ENCODE assay signal across 8 cellular contexts in genomic region chr15:90233701-90234518, GRCh38. TPM values are rescaled to one million over a fixed set of nuclear protein-coding genes. Genes with fewer than 3 reads are reported as not detected.
DNase-seq lines count a peak whose midpoint lies in the region; ATAC-seq and TF ChIP-seq lines count a peak whose summit lies in the region.

TSS of gene CIB1 (minus strand) at chr15:90233941. CDS start at chr15:90233885, 56 bp downstream.
TSS of gene GDPGP1 (plus strand) at chr15:90234209. CDS start at chr15:90240909, 6,700 bp downstream.

- H2AFZ ChIP-seq in neuron (ENCODE audit: low read depth, low read length) = peak within 1 kb of the TSS; percentile 90

- DNase-seq in GM04503 (ENCODE audit: low read depth) = peak; percentile 60
- peak; percentile 70 for DNase-seq in HFF-Myc (ENCODE audit: extremely low read depth, low read depth)
- DNase-seq in MV-4-11 (lab: John Stamatoyannopoulos, UW) = peak; percentile 94
- DNase-seq in SJSA1 (ENCODE audit: low read depth in 1 of 2, low spot score in 2 of 2) = peak; percentile 94 to 97
- peak; percentile 91 to 99 (median 95) for DNase-seq in activated naive CD4-positive, alpha-beta T cell (lab: John Stamatoyannopoulos, UW)
- DNase-seq in foreskin keratinocyte = peak; percentile 80 to 87
- peak; percentile 95 for DNase-seq in stromal cell of bone marrow (ENCODE audit: low read depth)

- ATAC-seq in foreskin keratinocyte = peak; percentile 92

- peaks cover 23% of the 10 kb centered on the region for H3K4me1 ChIP-seq in SJSA1 (replicated peaks)
- H3K4me1 ChIP-seq in foreskin keratinocyte = no peaks in the 10 kb centered on the region
- peaks cover 8% of the 10 kb centered on the region for H3K4me1 ChIP-seq in neuron (ENCODE audit: insufficient read depth, low read length)

- H3K36me3 ChIP-seq in SJSA1 (peaks cover 39% of the 10 kb centered on the region), neuron (ENCODE audit: insufficient read depth, low read length) (peaks cover 23% of the 10 kb centered on the region)

- H3K27me3 ChIP-seq in SJSA1 (replicated peaks) = no peaks in the 10 kb centered on the region
- no peaks in the 10 kb centered on the region for H3K27me3 ChIP-seq in foreskin keratinocyte
- H3K27me3 ChIP-seq in neuron (ENCODE audit: insufficient read depth, low read length) = no peaks in the 10 kb centered on the region

- no peak for TF ChIP-seq CTCF in HFF-Myc (IDR thresholded peaks at IDR 0.05; ENCODE audit: low read depth, low read length, missing control alignments)
- TF ChIP-seq CTCF in foreskin keratinocyte (conservative IDR thresholded peaks at IDR 0.05) = no peak

- H3K27ac ChIP-seq in SJSA1 = peak within 1 kb of the TSS; percentile 59
- H3K27ac ChIP-seq in foreskin keratinocyte = peak within 1 kb of the TSS; percentile 9

- H3K4me3 ChIP-seq in HFF-Myc (replicated peaks; ENCODE audit: low read depth, low read length) (peak within 1 kb of the TSS; percentile 82), SJSA1 (peak within 1 kb of the TSS; percentile 83), neuron (ENCODE audit: low read length) (peak within 1 kb of the TSS; percentile 90)

- H3K9me3 ChIP-seq in SJSA1 (replicated peaks) (no peaks in the 10 kb centered on the region), neuron (ENCODE audit: low read length) (no peaks in the 10 kb centered on the region)

RNA-seq across cellular contexts. Expression of gene CIB1, which starts in this region (rescaled TPM):
- total RNA-seq in SJSA1 (2014; rRNA removed; shearing (Covaris generic)) = 30.1 and 36.8 TPM in 2 replicates
- total RNA-seq in foreskin keratinocyte = 59.7 and 61.2 TPM in 2 replicates
- polyA plus RNA-seq in foreskin keratinocyte = 124 and 151 TPM in 2 replicates

RNA-seq across cellular contexts. Expression of gene GDPGP1, which starts in this region (rescaled TPM):
- total RNA-seq in SJSA1 (2014; rRNA removed; shearing (Covaris generic)) = 2.3 and 4.3 TPM in 2 replicates
- total RNA-seq in foreskin keratinocyte = 1.3 and 2.6 TPM in 2 replicates
- polyA plus RNA-seq in foreskin keratinocyte = 0.60 and 1.1 TPM in 2 replicates

Comparison
In these comparisons a context has a peak if more than half of its experiments do, and no peak if none do; other contexts are left out.
1. Peak in every context shown above with its lines: DNase-seq, ATAC-seq, H3K4me3 ChIP-seq and H3K27ac ChIP-seq.